Comparison of ENCODE assay signal across 20 cellular contexts in genomic region chr18:1306641-1307040, GRCh38.
"Had no signal": no experiment of that assay in that cellular context is flagged by ENCODE, and none has a peak within 500 bp of the region (broad histone marks: within the 10 kb centered on the region; RNA-seq: fewer than 3 reads in every experiment).

No MANE protein-coding gene starts in this region.

- H3K9me3 ChIP-seq: colonic mucosa, esophagus muscularis mucosa, gastrocnemius medialis, heart right ventricle, lower lobe of right lung had no signal

- H3K9me3 Mint-ChIP-seq: endodermal cell, mesothelial cell of epicardium had no signal

- H3K27ac Mint-ChIP-seq: dendritic cell treated with granulocyte-macrophage colony-stimulating factor and Interleukin-4, amounts not matched to agents 40 ng/mL and 50 ng/mL, for 4 days; effector memory CD8-positive, alpha-beta T cell; endodermal cell; mesothelial cell of epicardium; naive B cell had no signal

- DNase-seq: colonic mucosa; cortex of kidney; effector CD8-positive, alpha-beta T cell; effector memory CD8-positive, alpha-beta T cell; endodermal cell; foreskin keratinocyte; gastrocnemius medialis; glutamatergic neuron; heart right ventricle; hippocampal formation; left cardiac atrium; left lung; left ventricle myocardium superior; lower lobe of right lung; mesenchymal stem cell; mucosa of descending colon; naive B cell had no signal

- H3K4me1 ChIP-seq: colonic mucosa, esophagus muscularis mucosa, foreskin keratinocyte, gastrocnemius medialis, heart right ventricle, left lung, lower lobe of right lung had no signal

- H3K27ac ChIP-seq: colonic mucosa, esophagus muscularis mucosa, foreskin keratinocyte, gastrocnemius medialis, heart right ventricle, left lung, lower lobe of right lung had no signal

- H3K36me3 Mint-ChIP-seq: mesothelial cell of epicardium, naive B cell had no signal

- H3K27me3 ChIP-seq: colonic mucosa, esophagus muscularis mucosa, foreskin keratinocyte, gastrocnemius medialis, heart right ventricle, left lung had no signal

- H3K4me1 Mint-ChIP-seq: endodermal cell, mesothelial cell of epicardium, naive B cell had no signal

- H3K4me3 Mint-ChIP-seq: dendritic cell treated with granulocyte-macrophage colony-stimulating factor and Interleukin-4, amounts not matched to agents 40 ng/mL and 50 ng/mL, for 4 days; effector memory CD8-positive, alpha-beta T cell; endodermal cell; mesothelial cell of epicardium had no signal

- H3K27me3 Mint-ChIP-seq: dendritic cell treated with granulocyte-macrophage colony-stimulating factor and Interleukin-4, amounts not matched to agents 40 ng/mL and 50 ng/mL, for 4 days; effector memory CD8-positive, alpha-beta T cell; naive B cell had no signal
